Comparison of ENCODE assay signal across 8 cellular contexts in the genomic region with DNA sequence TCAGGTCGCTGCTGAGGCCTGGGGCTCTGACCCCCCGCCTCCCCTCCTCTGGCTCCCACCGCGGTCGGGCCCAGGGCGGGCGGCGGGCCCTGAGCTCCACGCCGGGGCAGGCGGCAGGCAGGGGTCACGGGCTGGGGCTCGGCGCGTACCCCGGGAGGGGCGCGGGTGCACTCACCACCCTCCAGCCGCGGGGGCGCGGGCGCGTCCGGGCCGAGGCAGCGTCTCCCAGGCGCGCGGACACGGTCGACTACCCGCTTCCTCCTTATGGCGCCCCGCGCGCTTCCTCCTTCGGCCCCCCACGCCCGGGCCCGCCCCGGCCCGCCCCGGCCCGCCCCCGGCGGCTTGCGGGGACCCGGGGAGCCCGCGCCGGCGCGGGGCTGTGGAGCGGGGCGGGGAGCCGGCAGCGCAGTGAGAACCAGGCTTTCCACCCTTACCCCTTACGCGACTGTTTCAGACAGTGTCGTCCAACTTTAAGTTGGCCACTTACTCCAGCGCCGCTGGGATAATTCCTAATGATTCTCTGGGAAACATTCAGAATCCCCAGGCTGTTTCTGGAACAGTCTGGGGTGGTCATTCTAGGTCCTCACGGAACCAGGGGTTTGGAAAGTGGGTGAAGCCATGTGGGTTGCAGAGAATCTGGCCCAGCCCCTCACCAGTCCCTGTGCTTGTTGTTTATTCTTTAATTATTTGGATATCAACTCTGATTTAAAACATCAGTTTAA. TPM values are rescaled to one million over a fixed set of nuclear protein-coding genes. Genes with fewer than 3 reads are reported as not detected.
DNase-seq lines count a peak whose midpoint lies in the region; ATAC-seq and TF ChIP-seq lines count a peak whose summit lies in the region.

A gene (minus strand): TSS at position 264 of the 722 bp plus-strand sequence. CDS start 24,353 bp downstream, outside the sequence.

- H3K27ac Mint-ChIP-seq in T-helper 2 cell treated with Interferon-gamma antibody and Interleukin-4, amounts not matched to agents 5 μg/mL and 100 μg/mL, for 36 hours, result peak within 1 kb of the TSS; percentile 53
- peak within 1 kb of the TSS; percentile 100 for H3K27ac Mint-ChIP-seq in dendritic cell treated with granulocyte-macrophage colony-stimulating factor and Interleukin-4, amounts not matched to agents 40 ng/mL and 50 ng/mL, for 4 days
- H3K27ac Mint-ChIP-seq in stimulated activated naive CD8-positive, alpha-beta T cell treated with anti-CD3 and anti-CD28 coated beads, Interleukin-15, amount 100 ng/mL, for 72 hours, result peak within 1 kb of the TSS in 1 of 2 donors; percentile 60

- DNase-seq in SKM-1 treated with dmso at 0.1 percent for 144 hours (lab: John Stamatoyannopoulos, UW; ENCODE audit: unreplicated experiment) (peak; percentile 12), SKM-1 (lab: John Stamatoyannopoulos, UW; ENCODE audit: unreplicated experiment) (no peak), right lobe of liver (peak; percentile 71 to 81 (median 74))
- peak; percentile 29 for DNase-seq in T-helper 2 cell treated with Interferon-gamma antibody and Interleukin-4, amounts not matched to agents 5 μg/mL and 100 μg/mL, for 36 hours (ENCODE audit: low spot score)
- DNase-seq in stimulated activated naive CD8-positive, alpha-beta T cell treated with anti-CD3 and anti-CD28 coated beads, Interleukin-15, amount 100 ng/mL, for 72 hours, result no peak

- no peak for TF ChIP-seq CTCF in right lobe of liver (IDR thresholded peaks at IDR 0.05)

- H3K4me1 Mint-ChIP-seq in T-helper 2 cell treated with Interferon-gamma antibody and Interleukin-4, amounts not matched to agents 5 μg/mL and 100 μg/mL, for 36 hours (ENCODE audit: low read depth), result peaks cover 46% of the 10 kb centered on the region
- H3K4me1 Mint-ChIP-seq in dendritic cell treated with granulocyte-macrophage colony-stimulating factor and Interleukin-4, amounts not matched to agents 40 ng/mL and 50 ng/mL, for 4 days (ENCODE audit: low read depth), result peaks cover 80% of the 10 kb centered on the region
- H3K4me1 Mint-ChIP-seq in stimulated activated naive CD8-positive, alpha-beta T cell treated with anti-CD3 and anti-CD28 coated beads, Interleukin-15, amount 100 ng/mL, for 72 hours, result peaks cover 92% of the 10 kb centered on the region

- intact Hi-C loops in dendritic cell treated with granulocyte-macrophage colony-stimulating factor and Interleukin-4, amounts not matched to agents 40 ng/mL and 50 ng/mL, for 4 days (cut with micrococcal nuclease), result no loop called here
- intact Hi-C loops in right lobe of liver (cut with DNase I), result no loop called here

- peak within 1 kb of the TSS; percentile 61 to 83 (median 64) for H3K4me3 ChIP-seq in right lobe of liver

- H3K27me3 Mint-ChIP-seq in T-helper 2 cell treated with Interferon-gamma antibody and Interleukin-4, amounts not matched to agents 5 μg/mL and 100 μg/mL, for 36 hours (ENCODE audit: low read depth), result peaks cover 25% of the 10 kb centered on the region
- H3K27me3 Mint-ChIP-seq in dendritic cell treated with granulocyte-macrophage colony-stimulating factor and Interleukin-4, amounts not matched to agents 40 ng/mL and 50 ng/mL, for 4 days, result no peaks in the 10 kb centered on the region
- H3K27me3 Mint-ChIP-seq in stimulated activated naive CD8-positive, alpha-beta T cell treated with anti-CD3 and anti-CD28 coated beads, Interleukin-15, amount 100 ng/mL, for 72 hours, result no peaks in the 10 kb centered on the region

- no peaks in the 10 kb centered on the region for H3K27me3 ChIP-seq in right lobe of liver

- peak within 1 kb of the TSS; percentile 88 for H3K4me3 Mint-ChIP-seq in T-helper 2 cell treated with Interferon-gamma antibody and Interleukin-4, amounts not matched to agents 5 μg/mL and 100 μg/mL, for 36 hours
- H3K4me3 Mint-ChIP-seq in dendritic cell treated with granulocyte-macrophage colony-stimulating factor and Interleukin-4, amounts not matched to agents 40 ng/mL and 50 ng/mL, for 4 days, result peak within 1 kb of the TSS; percentile 96
- peak within 1 kb of the TSS; percentile 82 to 90 for H3K4me3 Mint-ChIP-seq in stimulated activated naive CD8-positive, alpha-beta T cell treated with anti-CD3 and anti-CD28 coated beads, Interleukin-15, amount 100 ng/mL, for 72 hours

- under 1% methylated on average over 27 of the region's 64 CpGs for WGBS in right lobe of liver (ENCODE audit: insufficient coverage, low coverage, low lambda C conversion rate, missing lambda C conversion rate)

- no peaks in the 10 kb centered on the region for H3K9me3 Mint-ChIP-seq in T-helper 2 cell treated with Interferon-gamma antibody and Interleukin-4, amounts not matched to agents 5 μg/mL and 100 μg/mL, for 36 hours
- H3K9me3 Mint-ChIP-seq in dendritic cell treated with granulocyte-macrophage colony-stimulating factor and Interleukin-4, amounts not matched to agents 40 ng/mL and 50 ng/mL, for 4 days, result no peaks in the 10 kb centered on the region
- H3K9me3 Mint-ChIP-seq in stimulated activated naive CD8-positive, alpha-beta T cell treated with anti-CD3 and anti-CD28 coated beads, Interleukin-15, amount 100 ng/mL, for 72 hours, result no peaks in the 10 kb centered on the region

- no peaks in the 10 kb centered on the region for H3K9me3 ChIP-seq in right lobe of liver

- no peaks in the 10 kb centered on the region for H3K36me3 ChIP-seq in right lobe of liver

- ATAC-seq in HG03442 (IDR thresholded peaks at IDR 0.05; ENCODE audit: unreplicated experiment) (peak; percentile 30), right lobe of liver (peak; percentile 10 to 37 (median 28)), HG03280 (IDR thresholded peaks at IDR 0.05; ENCODE audit: unreplicated experiment) (no peak)
- peak; percentile 16 for ATAC-seq in stimulated activated naive CD8-positive, alpha-beta T cell treated with anti-CD3 and anti-CD28 coated beads, Interleukin-15, amount 100 ng/mL, for 72 hours

- peaks cover 22% of the 10 kb centered on the region for H3K36me3 Mint-ChIP-seq in T-helper 2 cell treated with Interferon-gamma antibody and Interleukin-4, amounts not matched to agents 5 μg/mL and 100 μg/mL, for 36 hours (ENCODE audit: low read depth)
- H3K36me3 Mint-ChIP-seq in dendritic cell treated with granulocyte-macrophage colony-stimulating factor and Interleukin-4, amounts not matched to agents 40 ng/mL and 50 ng/mL, for 4 days (ENCODE audit: low read depth), result peaks cover 51% of the 10 kb centered on the region

- H3K4me1 ChIP-seq in right lobe of liver, result peaks cover 0 to 26% (median 10%) of the 10 kb centered on the region in 4 donors

- H3K27ac ChIP-seq in right lobe of liver, result peak within 1 kb of the TSS; percentile 82 to 96 (median 87)

- TF ChIP-seq POLR2A in right lobe of liver (IDR thresholded peaks at IDR 0.05), result peak; percentile 57

RNA-seq across cellular contexts. Expression of the gene that starts here (rescaled TPM):
- 10 to 100 TPM; 30.5 to 57.3 (median 36.2) TPM for total RNA-seq in right lobe of liver

Comparison
In these comparisons a context has a peak if more than half of its experiments do, and no peak if none do; other contexts are left out.
1. DNase-seq: peak in SKM-1 treated with dmso at 0.1 percent for 144 hours (single experiment), T-helper 2 cell treated with Interferon-gamma antibody and Interleukin-4, amounts not matched to agents 5 μg/mL and 100 μg/mL, for 36 hours (single experiment) and right lobe of liver (3 of 3); none in SKM-1 (single experiment) and stimulated activated naive CD8-positive, alpha-beta T cell treated with anti-CD3 and anti-CD28 coated beads, Interleukin-15, amount 100 ng/mL, for 72 hours (0 of 2).
2. Peak in every context shown above with its lines, with median percentiles within 50 percentile points of each other: H3K4me3 Mint-ChIP-seq.